Comparison of ENCODE assay signal across 7 cellular contexts in genomic region chr12:124916370-124917134, GRCh38. TPM values are rescaled to one million over a fixed set of nuclear protein-coding genes. Genes with fewer than 3 reads are reported as not detected.
DNase-seq lines count a peak whose midpoint lies in the region; TF ChIP-seq lines count a peak whose summit lies in the region.

No MANE protein-coding gene starts in this region.

- H2AFZ ChIP-seq in neural cell (ENCODE audit: low read depth, low read length), result peak overlapping the region; percentile 3

- peaks cover 23% of the 10 kb centered on the region for H3K9me3 Mint-ChIP-seq in HFFc6

- H3K36me3 Mint-ChIP-seq in HFFc6 (ENCODE audit: low read depth), result peaks cover 28% of the 10 kb centered on the region

- H3K27ac Mint-ChIP-seq in HFFc6, result peak overlapping the region; percentile 99

- no peaks in the 10 kb centered on the region for H3K9me2 ChIP-seq in neural cell (ENCODE audit: insufficient read depth, low read length)

- peaks cover 30% of the 10 kb centered on the region for H3K27me3 Mint-ChIP-seq in HFFc6 (ENCODE audit: insufficient read depth)

- H3K4me1 Mint-ChIP-seq in HFFc6 (ENCODE audit: low read depth), result peaks cover 73% of the 10 kb centered on the region

- no peak for TF ChIP-seq EP300 in neural cell (conservative IDR thresholded peaks at IDR 0.05; ENCODE audit: poor library complexity, severe bottlenecking)

- H3K4me2 ChIP-seq in neural cell (ENCODE audit: low read length), result peak overlapping the region; percentile 16

- H3K4me3 ChIP-seq in neural cell (ENCODE audit: low read length), result peak overlapping the region; percentile 55

- peak overlapping the region; percentile 93 for H3K27ac ChIP-seq in neural cell (ENCODE audit: low read length)

- TF ChIP-seq CTCF in HFFc6 (IDR thresholded peaks at IDR 0.05), result no peak
- no peak for TF ChIP-seq CTCF in neural cell (IDR thresholded peaks at IDR 0.05; ENCODE audit: poor library complexity, severe bottlenecking)

- no peaks in the 10 kb centered on the region for H3K9me3 ChIP-seq in neural cell (ENCODE audit: low read length)

- H3K27me3 ChIP-seq in neural cell (ENCODE audit: insufficient read depth, low read depth, low read length), result no peaks in the 10 kb centered on the region

- peaks cover 22% of the 10 kb centered on the region for H3K79me2 ChIP-seq in neural cell (replicated peaks; ENCODE audit: insufficient read depth, low read length)

- H3K36me3 ChIP-seq in neural cell (ENCODE audit: insufficient read depth, low read length), result peaks cover 2% of the 10 kb centered on the region

- H4K20me1 ChIP-seq in neural cell (ENCODE audit: insufficient read depth), result peaks cover 10% of the 10 kb centered on the region

- peak overlapping the region; percentile 98 for H3K4me3 Mint-ChIP-seq in HFFc6

- H3K9ac ChIP-seq in neural cell (ENCODE audit: low read length), result peak overlapping the region; percentile 71

- no peaks in the 10 kb centered on the region for H3F3A ChIP-seq in neural cell (ENCODE audit: insufficient read depth, low read length, poor library complexity, severe bottlenecking)

- TF ChIP-seq RAD21 in neural cell (conservative IDR thresholded peaks at IDR 0.05), result no peak

- DNase-seq in HFFc6, result peak; percentile 95
- DNase-seq in activated CD4-positive, alpha-beta T cell treated with anti-CD3 and anti-CD28 coated beads for 48 hours, result peak; percentile 63
- DNase-seq in fibroblast of gingiva (ENCODE audit: low read depth), result peak; percentile 91
- no peak for DNase-seq in HuH-7.5 (ENCODE audit: low spot score)
- DNase-seq in GDM1 (lab: John Stamatoyannopoulos, UW), result no peak
- DNase-seq in NCI-H82 (lab: John Stamatoyannopoulos, UW), result no peak

TF ChIP-seq in neural cell, 6 proteins besides CTCF, POLR2A, EP300 and RAD21:
- TF ChIP-seq SMC3 (conservative IDR thresholded peaks at IDR 0.05; ENCODE audit: poor library complexity) (no peak), MXI1 (conservative IDR thresholded peaks at IDR 0.05; ENCODE audit: poor library complexity, severe bottlenecking) (no peak), POLR2AphosphoS5 (IDR thresholded peaks at IDR 0.05) (no peak), REST (IDR thresholded peaks at IDR 0.05; ENCODE audit: borderline replicate concordance) (no peak), TAF1 (IDR thresholded peaks at IDR 0.05; ENCODE audit: low read depth) (no peak), EZH2 (IDR thresholded peaks at IDR 0.05; ENCODE audit: borderline replicate concordance, insufficient read depth, low read length, poor library complexity, severe bottlenecking) (no peak)

RNA-seq across cellular contexts. Expression of gene UBC, which starts 2.1 kb away (rescaled TPM):
- total RNA-seq in HFFc6 (2021; fragmentation: NEBNext Ultra II Directional; extraction: Animal tissue kit (Norgen Biotek cat#: 25700)), result 1,000 to 10,000 TPM; 1,112 to 1,171 (median 1,143) TPM
- 1,173 and 1,177 TPM in 2 replicates for polyA plus RNA-seq in neural cell
- 1,245 and 1,326 TPM in 2 replicates for polyA minus RNA-seq in neural cell

RNA-seq across cellular contexts. Expression of gene SCARB1, which starts 52.9 kb away (rescaled TPM):
- total RNA-seq in HFFc6 (2021; fragmentation: NEBNext Ultra II Directional; extraction: Animal tissue kit (Norgen Biotek cat#: 25700)), result 10 to 100 TPM; 34.8 to 46.3 (median 36.8) TPM
- polyA plus RNA-seq in neural cell, result 3.7 and 5.8 TPM in 2 replicates
- polyA minus RNA-seq in neural cell, result 6.9 and 8.0 TPM in 2 replicates

Comparison
In these comparisons a context has a peak if more than half of its experiments do, and no peak if none do; other contexts are left out.
1. DNase-seq: peak in HFFc6 (single experiment), activated CD4-positive, alpha-beta T cell treated with anti-CD3 and anti-CD28 coated beads for 48 hours (single experiment) and fibroblast of gingiva (single experiment); none in HuH-7.5 (single experiment), GDM1 (single experiment) and NCI-H82 (single experiment).